8 cellular contexts compared by ENCODE assay signal in the genomic region with DNA sequence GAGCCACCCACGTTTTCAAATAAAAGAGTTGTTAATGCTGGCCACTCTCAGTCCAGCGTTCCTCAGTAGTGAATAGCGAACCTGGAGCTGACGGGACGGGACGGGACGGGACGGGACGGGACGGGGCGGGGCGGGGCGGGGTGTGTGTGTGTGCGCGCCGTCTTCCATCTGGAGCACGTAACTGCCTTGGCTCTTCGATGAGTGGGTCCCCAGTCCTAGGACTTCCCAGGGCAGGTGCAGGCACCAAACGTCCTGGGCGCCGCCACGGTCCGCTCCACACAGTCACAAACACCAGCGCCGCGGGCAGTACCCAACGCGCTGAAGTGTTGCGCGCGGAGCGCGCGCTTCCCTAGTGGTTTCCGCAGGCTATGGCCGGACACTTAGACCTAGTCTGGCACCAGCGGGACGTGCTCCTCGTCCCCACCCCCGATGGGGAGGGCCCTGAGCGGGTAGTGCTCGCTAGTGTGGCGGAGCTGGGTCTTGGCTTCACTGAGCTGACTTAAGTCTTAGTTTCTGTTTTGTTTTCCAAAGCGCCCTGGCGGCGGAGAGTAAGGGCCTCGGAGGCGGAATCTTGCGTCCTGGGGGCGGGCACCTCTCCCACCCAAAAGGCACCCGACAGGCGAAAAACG. TPM values are rescaled to one million over a fixed set of nuclear protein-coding genes. Genes with fewer than 3 reads are reported as not detected.
A peak's percentile ranks its signal among the peaks of the same experiment; 100 is the strongest.
DNase-seq lines count a peak whose midpoint lies in the region; ATAC-seq and TF ChIP-seq lines count a peak whose summit lies in the region.
"Not testable (repeated sequence)": the region's sequence is repeated elsewhere in the genome, so short reads cannot be mapped to it uniquely, and the experiment has no call there.

No MANE protein-coding gene starts in this region.

- H3K4me1 Mint-ChIP-seq in GM23338: peaks cover 25% of the 10 kb centered on the region
- H3K4me1 Mint-ChIP-seq in activated T-helper 17 cell treated with anti-CD3 and anti-CD28 coated beads, Interleukin-2, amount 50 U/mL, for 72 hours: peaks cover 28% of the 10 kb centered on the region

- DNase-seq in GM23338 (ENCODE audit: low spot score); left lung; thoracic aorta (ENCODE audit: low spot score): not testable (repeated sequence)

- not testable (repeated sequence) for H2AFZ ChIP-seq in GM23338

- H4K20me1 ChIP-seq in GM23338 (replicated peaks; ENCODE audit: insufficient read depth): peaks cover 11% of the 10 kb centered on the region

- H3K9me2 ChIP-seq in GM23338 (ENCODE audit: insufficient read depth): not testable (repeated sequence)

- peaks cover 10% of the 10 kb centered on the region for H3K27me3 Mint-ChIP-seq in GM23338 (ENCODE audit: insufficient read depth, low read depth, poor library complexity)
- H3K27me3 Mint-ChIP-seq in activated T-helper 17 cell treated with anti-CD3 and anti-CD28 coated beads, Interleukin-2, amount 50 U/mL, for 72 hours: not testable (repeated sequence)

- not testable (repeated sequence) for H3K4me3 ChIP-seq in GM23338, left lung, thoracic aorta

- not testable (repeated sequence) for H3K36me3 Mint-ChIP-seq in GM23338 (ENCODE audit: low read depth)
- peaks cover 25% of the 10 kb centered on the region for H3K36me3 Mint-ChIP-seq in activated T-helper 17 cell treated with anti-CD3 and anti-CD28 coated beads, Interleukin-2, amount 50 U/mL, for 72 hours (ENCODE audit: low read depth)

- H3K27ac ChIP-seq in GM23338 (ENCODE audit: low read depth); left lung; thoracic aorta: not testable (repeated sequence)

- peaks cover 24% of the 10 kb centered on the region for H3K4me1 ChIP-seq in GM23338 (ENCODE audit: insufficient read depth)
- peaks cover 15 to 29% of the 10 kb centered on the region in 2 donors for H3K4me1 ChIP-seq in left lung
- peaks cover 12 to 30% of the 10 kb centered on the region in 2 donors for H3K4me1 ChIP-seq in thoracic aorta (ENCODE audit: control insufficient read depth in 1 of 2, low read depth in 2 of 2)

- intact Hi-C loops in left lung (cut with DNase I): not testable (repeated sequence)

- ATAC-seq in GM18517 (IDR thresholded peaks at IDR 0.05; ENCODE audit: unreplicated experiment) (peak; percentile 32), GM19452 (IDR thresholded peaks at IDR 0.05; ENCODE audit: unreplicated experiment) (peak; percentile 40), GM23338 (peak; percentile 25), HG03039 (IDR thresholded peaks at IDR 0.05; ENCODE audit: unreplicated experiment) (peak; percentile 23), HG03520 (IDR thresholded peaks at IDR 0.05; ENCODE audit: unreplicated experiment) (peak; percentile 31), left lung (peak; percentile 77), thoracic aorta (ENCODE audit: insufficient number of reproducible peaks, low FRiP score, low read depth) (peak; percentile 39)
- peak; percentile 63 for ATAC-seq in activated T-helper 17 cell treated with anti-CD3 and anti-CD28 coated beads, Interleukin-2, amount 50 U/mL, for 72 hours (replicated peaks)

- H3K79me2 ChIP-seq in GM23338 (replicated peaks; ENCODE audit: insufficient read depth): peaks cover 35% of the 10 kb centered on the region

- TF ChIP-seq CTCF in GM23338 (conservative IDR thresholded peaks at IDR 0.05; ENCODE audit: low read depth in 2 of 2); left lung (IDR thresholded peaks at IDR 0.05); thoracic aorta (IDR thresholded peaks at IDR 0.05): not testable (repeated sequence)

- H3K36me3 ChIP-seq in GM23338 (ENCODE audit: insufficient read depth); left lung; thoracic aorta: not testable (repeated sequence)

- H3F3A ChIP-seq in GM23338 (replicated peaks; ENCODE audit: low read depth): not testable (repeated sequence)

- H3K27me3 ChIP-seq in GM23338 (ENCODE audit: insufficient read depth); left lung; thoracic aorta (replicated peaks; ENCODE audit: insufficient read depth): not testable (repeated sequence)

- not testable (repeated sequence) for H3K9me3 Mint-ChIP-seq in GM23338; activated T-helper 17 cell treated with anti-CD3 and anti-CD28 coated beads, Interleukin-2, amount 50 U/mL, for 72 hours

- H3K9me3 ChIP-seq in left lung, thoracic aorta: not testable (repeated sequence)

- H3K4me2 ChIP-seq in GM23338: not testable (repeated sequence)

- not testable (repeated sequence) for H3K27ac Mint-ChIP-seq in GM23338; activated T-helper 17 cell treated with anti-CD3 and anti-CD28 coated beads, Interleukin-2, amount 50 U/mL, for 72 hours

- not testable (repeated sequence) for H3K4me3 Mint-ChIP-seq in GM23338; activated T-helper 17 cell treated with anti-CD3 and anti-CD28 coated beads, Interleukin-2, amount 50 U/mL, for 72 hours

RNA-seq across cellular contexts. Expression of a gene that starts 47.7 kb away (rescaled TPM):
- total RNA-seq in GM23338 (2014; rRNA removed; shearing (Covaris generic)): 13.4 and 18.4 TPM in 2 replicates
- polyA plus RNA-seq in GM23338 (2016; fragmentation: Nextera tagmentation; extraction: Ambion mirVana): 23.1 and 26.2 TPM in 2 replicates
- total RNA-seq in activated T-helper 17 cell treated with anti-CD3 and anti-CD28 coated beads, Interleukin-2, amount 50 U/mL, for 72 hours: 10 to 100 TPM; 23.1 to 26.7 TPM
- 10 to 100 TPM; 11.4 to 13.1 TPM for total RNA-seq in left lung
- total RNA-seq in thoracic aorta: 10 to 100 TPM; 25.7 to 46.0 TPM

Comparison
In these comparisons a context has a peak if more than half of its experiments do, and no peak if none do; other contexts are left out.
1. ATAC-seq: peak in every context shown above with its lines; median percentile 77 in left lung; 63 in activated T-helper 17 cell treated with anti-CD3 and anti-CD28 coated beads, Interleukin-2, amount 50 U/mL, for 72 hours; 40 in GM19452; 39 in thoracic aorta; 32 in GM18517; 31 in HG03520; 25 in GM23338; 23 in HG03039.